ENCODE assay signal across 15 cellular contexts in genomic region chr15:80986487-80986886, GRCh38. TPM values are rescaled to one million over a fixed set of nuclear protein-coding genes. Genes with fewer than 3 reads are reported as not detected.
A peak's percentile ranks its signal among the peaks of the same experiment; 100 is the strongest.
DNase-seq lines count a peak whose midpoint lies in the region; ATAC-seq, FAIRE-seq and TF ChIP-seq lines count a peak whose summit lies in the region.
"Had no signal": no experiment of that assay in that cellular context is flagged by ENCODE, and none has a peak within 500 bp of the region (broad histone marks: within the 10 kb centered on the region; RNA-seq: fewer than 3 reads in every experiment).

No MANE protein-coding gene starts in this region.

- H4K20me1 ChIP-seq in KMS-11 (ENCODE audit: insufficient read depth): 0 out of 2 replicates have a peak, but pooled peaks cover 4% of the 10 kb centered on the region
- no peaks in the 10 kb centered on the region for H4K20me1 ChIP-seq in GM12878 (ENCODE audit: control insufficient read depth, insufficient read depth)
- peaks cover 70% of the 10 kb centered on the region for H4K20me1 ChIP-seq in smooth muscle cell (ENCODE audit: low read depth)

- H3K4me2 ChIP-seq in KMS-11: 0 out of 2 replicates have a peak overlapping the region, but pooled peaks have one; percentile 12
- peak overlapping the region; percentile 66; the same call in 1 of the 2 replicates for H3K4me2 ChIP-seq in GM12878 (ENCODE audit: control insufficient read depth, insufficient read depth)
- peak overlapping the region; percentile 31 for H3K4me2 ChIP-seq in smooth muscle cell

- TF ChIP-seq EP300 in GM12878 (IDR thresholded peaks at IDR 0.05; ENCODE audit: borderline replicate concordance in 1 of 2, control insufficient read depth in 1 of 2, low read depth in 2 of 2, low read length in 2 of 2) (no peak), stomach (IDR thresholded peaks at IDR 0.05) (no peak)

- H3K27ac ChIP-seq in breast epithelium (no peak overlapping the region), KMS-11 (no peak overlapping the region), GM12878 (ENCODE audit: control insufficient read depth, insufficient read depth) (no peak overlapping the region), smooth muscle cell (ENCODE audit: low read depth) (no peak overlapping the region), stomach (no peak overlapping the region), uterus (no peak overlapping the region)

- RAD21 ChIA-PET in GM12878 (lab: Charles Lee; ENCODE audit: unreplicated experiment): interaction anchor here (0.9 to 2.4 kb wide), 2 partner anchors 9 to 280 kb away, joined by 3 to 14 read pairs; no protein-coding TSS in a partner anchor

- H3K36me3 ChIP-seq in breast epithelium (no peaks in the 10 kb centered on the region), KMS-11 (ENCODE audit: insufficient read depth) (no peaks in the 10 kb centered on the region), GM12878 (ENCODE audit: control insufficient read depth in 2 of 2, insufficient read depth in 2 of 2, low read length in 1 of 2) (peaks cover 0 to 7% of the 10 kb centered on the region in 2 experiments; a peak in 2 of 4 replicates), smooth muscle cell (ENCODE audit: low read depth) (no peaks in the 10 kb centered on the region), stomach (peaks cover 4 to 11% (median 6%) of the 10 kb centered on the region in 4 donors), uterus (no peaks in the 10 kb centered on the region)

- H3K27me3 ChIP-seq in breast epithelium (no peaks in the 10 kb centered on the region), KMS-11 (ENCODE audit: insufficient read depth, low read depth) (no peaks in the 10 kb centered on the region), GM12878 (replicated peaks in 1 of 2; ENCODE audit: control insufficient read depth in 2 of 2, insufficient read depth in 2 of 2, low read length in 1 of 2) (no peaks in the 10 kb centered on the region), smooth muscle cell (ENCODE audit: low read depth) (no peaks in the 10 kb centered on the region), stomach (no peaks in the 10 kb centered on the region), uterus (no peaks in the 10 kb centered on the region)

- H2AFZ ChIP-seq in KMS-11 (ENCODE audit: low read depth) (no peak overlapping the region), GM12878 (ENCODE audit: control insufficient read depth, low read depth, low read length) (no peak overlapping the region), smooth muscle cell (ENCODE audit: low read depth) (no peak overlapping the region)

- ATAC-seq in GM12878 (no peak), GM19035 (IDR thresholded peaks at IDR 0.05; ENCODE audit: unreplicated experiment) (no peak)
- ATAC-seq: right cardiac atrium had no signal

- H3K36me3 Mint-ChIP-seq in MCF 10A (ENCODE audit: insufficient read depth, unreplicated experiment): peaks cover 21% of the 10 kb centered on the region

- TF ChIP-seq POLR2A in breast epithelium (IDR thresholded peaks at IDR 0.05): no peak
- no peak for TF ChIP-seq POLR2A in GM12878 (IDR thresholded peaks at IDR 0.05; ENCODE audit: low read depth, low read length)
- TF ChIP-seq POLR2A in stomach (IDR thresholded peaks at IDR 0.05): no peak
- TF ChIP-seq POLR2A in uterus (IDR thresholded peaks at IDR 0.05): no peak

- SMC1A ChIA-PET in GM12878 (lab: Charles Lee; ENCODE audit: uncharacterized antibody, unreplicated experiment): interaction anchor here (0.6 to 3.0 kb wide), 4 partner anchors 16 to 279 kb away, joined by 3 to 11 read pairs (median 4); no protein-coding TSS in a partner anchor

- peak overlapping the region; percentile 39 for H3K27ac Mint-ChIP-seq in MCF 10A (ENCODE audit: low read depth, unreplicated experiment)

- no peak for FAIRE-seq in GM12878 (lab: Jason Lieb, UNC)
- FAIRE-seq: endometrium, GM12891 had no signal

- in situ Hi-C loops in GM12878 (cut with MboI): no loop called here

- H3K4me3 ChIP-seq in breast epithelium (no peak overlapping the region), KMS-11 (IDR thresholded peaks at IDR 0.05; ENCODE audit: insufficient read depth, low read depth, low read length) (no peak overlapping the region), GM12878 (0 out of 2 replicates have a peak overlapping the region, but pooled peaks have one; percentile 21), smooth muscle cell (no peak overlapping the region), stomach (no peak overlapping the region), uterus (no peak overlapping the region)

- intact Hi-C loops in MCF 10A (cut with micrococcal nuclease) (no loop called here), breast epithelium (cut with DNase I; ENCODE audit: low total_unique reads) (no loop called here), GM12878 (cut with micrococcal nuclease; ENCODE audit: unreplicated experiment) (no loop called here), stomach (cut with DNase I; ENCODE audit: low total_unique reads) (no loop called here), uterus (cut with DNase I; ENCODE audit: low total_unique reads) (no loop called here)

- no TSS peak for BruUV-seq in MCF 10A (replicated peaks; lab: Mats Ljungman, UMichigan)
- BruUV-seq in GM12878 (replicated peaks; lab: Mats Ljungman, UMichigan): no TSS peak

- H3F3A ChIP-seq in smooth muscle cell (ENCODE audit: low read depth): peaks cover 14% of the 10 kb centered on the region

- H3K79me2 ChIP-seq in KMS-11 (ENCODE audit: insufficient read depth, low read depth) (peaks cover 65% of the 10 kb centered on the region), GM12878 (ENCODE audit: control insufficient read depth, insufficient read depth, low read length) (peaks cover 65% of the 10 kb centered on the region), smooth muscle cell (ENCODE audit: low read depth) (peaks cover 67% of the 10 kb centered on the region)

- no peak for TF ChIP-seq CTCF in MCF 10A (IDR thresholded peaks at IDR 0.05; ENCODE audit: unreplicated experiment)
- TF ChIP-seq CTCF in breast epithelium (IDR thresholded peaks at IDR 0.05): no peak
- no peak for TF ChIP-seq CTCF in KMS-11 (conservative IDR thresholded peaks at IDR 0.05; ENCODE audit: low read depth, low read length)
- no peak for TF ChIP-seq CTCF in GM12878 (IDR thresholded peaks at IDR 0.05 in 2 of 3, conservative IDR thresholded peaks at IDR 0.05 in 1 of 3; ENCODE audit: control insufficient read depth in 2 of 3, extremely low read depth in 1 of 3, insufficient read depth in 1 of 3, low read depth in 3 of 3, low read length in 3 of 3)
- TF ChIP-seq CTCF in smooth muscle cell (IDR thresholded peaks at IDR 0.05; ENCODE audit: borderline replicate concordance, insufficient read depth, poor library complexity, severe bottlenecking): no peak
- TF ChIP-seq CTCF in stomach (IDR thresholded peaks at IDR 0.05): no peak
- no peak for TF ChIP-seq CTCF in uterus (IDR thresholded peaks at IDR 0.05)

- DNase-seq in MCF 10A (ENCODE audit: unreplicated experiment): no peak
- no peak for DNase-seq in breast epithelium (ENCODE audit: low spot score in 2 of 2)
- DNase-seq in GM12878 (ENCODE audit: low read depth, low spot score): no peak
- no peak for DNase-seq in smooth muscle cell (lab: John Stamatoyannopoulos, UW; ENCODE audit: unreplicated experiment)
- no peak for DNase-seq in stomach
- no peak for DNase-seq in uterus
- DNase-seq: activated T-cell treated with anti-CD3 and anti-CD28 coated beads, Interleukin-2, amount 50 U/mL, for 1 hour; NCI-H187 treated with DMSO at 0.1 percent for 48 hours; occipital lobe; right cardiac atrium; T1000 had no signal

- no peaks in the 10 kb centered on the region for H3K9me3 ChIP-seq in breast epithelium
- no peaks in the 10 kb centered on the region for H3K9me3 ChIP-seq in GM12878 (replicated peaks; ENCODE audit: control insufficient read depth, insufficient read depth, low read length)
- no peaks in the 10 kb centered on the region for H3K9me3 ChIP-seq in smooth muscle cell (replicated peaks; ENCODE audit: low read depth)
- H3K9me3 ChIP-seq in stomach: no peaks in the 10 kb centered on the region
- no peaks in the 10 kb centered on the region for H3K9me3 ChIP-seq in uterus

- TF ChIP-seq RAD21 in GM12878 (IDR thresholded peaks at IDR 0.05; ENCODE audit: insufficient read depth, low read depth, low read length): no peak

- WGBS in GM12878 (ENCODE audit: insufficient coverage, insufficient replicate concordance, low lambda C conversion rate, missing lambda C conversion rate): 100% methylated on average over 1 of the region's 1 CpG
- 77% methylated on average over 1 of the region's 1 CpG for WGBS in smooth muscle cell (ENCODE audit: low lambda C conversion rate)
- 83 to 98% (median 97%) methylated on average over 1 of the region's 1 CpG for WGBS in stomach, 5 donors

- H3K4me3 Mint-ChIP-seq in MCF 10A (ENCODE audit: unreplicated experiment): no peak overlapping the region

- CTCF ChIA-PET in MCF 10A (lab: Yijun Ruan, JAX): interaction anchor here (0.6 to 1.6 kb wide), 6 partner anchors 12 to 1157 kb away, joined by 3 to 9 read pairs (median 3); partner anchors contain the start of gene CEMIP
- CTCF ChIA-PET in GM12878 (lab: Yijun Ruan, JAX): interaction anchor here (0.6 to 4.7 kb wide), 5 partner anchors 12 to 280 kb away, joined by 3 to 27 read pairs (median 4); no protein-coding TSS in a partner anchor

- POLR2A ChIA-PET in MCF 10A (lab: Yijun Ruan, JAX) (interaction anchor here (0.9 kb wide), 1 partner anchor 926 kb away, joined by 3 read pairs; no protein-coding TSS in a partner anchor), GM12878 (lab: Charles Lee) (interaction anchor here (0.6 to 1.7 kb wide), 3 partner anchors 12 to 14 kb away, joined by 3 to 5 read pairs (median 4); partner anchors contain the start of gene TLNRD1)

- H3K27me3 Mint-ChIP-seq in MCF 10A (ENCODE audit: insufficient read depth, unreplicated experiment): no peaks in the 10 kb centered on the region

- H3K4me1 Mint-ChIP-seq in MCF 10A (ENCODE audit: insufficient read depth, unreplicated experiment): peaks cover 48% of the 10 kb centered on the region

- H3K4me1 ChIP-seq in breast epithelium: peaks cover 0 to 5% of the 10 kb centered on the region in 2 donors
- H3K4me1 ChIP-seq in KMS-11 (ENCODE audit: low read depth, poor library complexity, severe bottlenecking): peaks cover 38% of the 10 kb centered on the region
- peaks cover 5% of the 10 kb centered on the region for H3K4me1 ChIP-seq in GM12878 (ENCODE audit: control insufficient read depth, insufficient read depth, low read length)
- H3K4me1 ChIP-seq in smooth muscle cell (ENCODE audit: low read depth): peaks cover 28% of the 10 kb centered on the region
- H3K4me1 ChIP-seq in stomach: peaks cover 25 to 67% (median 47%) of the 10 kb centered on the region in 4 donors
- peaks cover 7 to 11% of the 10 kb centered on the region in 2 donors for H3K4me1 ChIP-seq in uterus

- no peaks in the 10 kb centered on the region for H3K9me3 Mint-ChIP-seq in MCF 10A (ENCODE audit: unreplicated experiment)

- H3K9ac ChIP-seq in KMS-11 (no peak overlapping the region), GM12878 (ENCODE audit: control insufficient read depth, insufficient read depth, low read length) (no peak overlapping the region), smooth muscle cell (ENCODE audit: low read depth) (no peak overlapping the region)

RNA-seq across cellular contexts. Expression of gene MESD, which starts 3.1 kb away (rescaled TPM):
- 29.7 and 30.2 TPM in 2 replicates for total RNA-seq in MCF 10A (2022)
- 10 to 100 TPM; 17.1 to 32.9 (median 27.2) TPM for total RNA-seq in breast epithelium
- total RNA-seq in GM12878 (2013; cell fraction: nucleolus; rRNA removed): 34.4 and 36.8 TPM in 2 replicates
- 21.8 and 22.7 TPM in 2 replicates for total RNA-seq in GM12878 (2014; rRNA removed)
- total RNA-seq in GM12878 (2014; rRNA removed; fragmentation: Illumina TruSeq; extraction: Trizol): 25.2 and 27.5 TPM in 2 replicates
- 19.2 and 24.1 TPM in 2 replicates for total RNA-seq in GM12878 (2021)
- polyA plus RNA-seq in GM12878 (2011; ENCODE audit: low read depth): 10.7 TPM
- polyA plus RNA-seq in GM12878 (2011; rRNA removed): 11.2 and 15.4 TPM in 2 replicates
- 8.8 and 9.4 TPM in 2 replicates for polyA plus RNA-seq in GM12878 (2011; cell fraction: cytosol; rRNA removed)
- polyA plus RNA-seq in GM12878 (2011; cell fraction: nucleus; rRNA removed): 9.4 and 11.4 TPM in 2 replicates
- polyA plus RNA-seq in GM12878 (2012): 14.4 and 14.7 TPM in 2 replicates
- polyA plus RNA-seq in GM12878 (2014; fragmentation: Illumina TruSeq; extraction: Trizol): 24.7 and 25.7 TPM in 2 replicates
- 10 to 100 TPM; 10.2 to 16.7 TPM for polyA plus RNA-seq in GM12878 (2014; fragmentation: Nextera tagmentation; extraction: Ambion mirVana)
- 16.5 and 16.7 TPM in 2 replicates for polyA plus RNA-seq in GM12878 (2014; rRNA removed)
- 10 to 100 TPM; 39.0 to 39.8 TPM for polyA plus RNA-seq in GM12878 (2016; fragmentation: Nextera tagmentation; extraction: Ambion mirVana)
- 8.0 and 9.7 TPM in 2 replicates for polyA minus RNA-seq in GM12878 (2011; rRNA and poly(A)+ RNA removed)
- 3.6 and 5.9 TPM in 2 replicates for polyA minus RNA-seq in GM12878 (2011; cell fraction: cytosol; rRNA and poly(A)+ RNA removed)
- 7.3 and 9.2 TPM in 2 replicates for polyA minus RNA-seq in GM12878 (2011; cell fraction: nucleus; rRNA and poly(A)+ RNA removed)
- 20.1 and 25.6 TPM in 2 replicates for total RNA-seq in smooth muscle cell
- 41.4 and 57.4 TPM in 2 replicates for polyA plus RNA-seq in smooth muscle cell
- 10 to 100 TPM; 11.2 to 34.8 (median 24.2) TPM for total RNA-seq in stomach
- 1 to 10 TPM; 5.5 to 10.0 (median 9.2) TPM for polyA plus RNA-seq in stomach
- 10 to 100 TPM; 23.6 to 48.7 (median 27.7) TPM for total RNA-seq in uterus

RNA-seq across cellular contexts. Expression of gene TLNRD1, which starts 14.2 kb away (rescaled TPM):
- 17.1 and 18.3 TPM in 2 replicates for total RNA-seq in MCF 10A (2022)
- total RNA-seq in breast epithelium: 10 to 100 TPM; 15.1 to 21.6 (median 16.8) TPM
- 14.0 and 16.6 TPM in 2 replicates for total RNA-seq in GM12878 (2013; cell fraction: nucleolus; rRNA removed)
- 19.9 and 25.5 TPM in 2 replicates for total RNA-seq in GM12878 (2014; rRNA removed)
- 6.0 and 6.5 TPM in 2 replicates for total RNA-seq in GM12878 (2014; rRNA removed; fragmentation: Illumina TruSeq; extraction: Trizol)
- total RNA-seq in GM12878 (2021): 40.5 and 44.8 TPM in 2 replicates
- polyA plus RNA-seq in GM12878 (2011; ENCODE audit: low read depth): 2.6 TPM
- polyA plus RNA-seq in GM12878 (2011; rRNA removed): 8.4 and 11.6 TPM in 2 replicates
- 13.2 and 24.3 TPM in 2 replicates for polyA plus RNA-seq in GM12878 (2011; cell fraction: cytosol; rRNA removed)
- polyA plus RNA-seq in GM12878 (2011; cell fraction: nucleus; rRNA removed): 13.6 and 19.0 TPM in 2 replicates
- 8.4 and 9.0 TPM in 2 replicates for polyA plus RNA-seq in GM12878 (2012)
- polyA plus RNA-seq in GM12878 (2014; fragmentation: Illumina TruSeq; extraction: Trizol): 4.8 and 6.6 TPM in 2 replicates
- polyA plus RNA-seq in GM12878 (2014; fragmentation: Nextera tagmentation; extraction: Ambion mirVana): 1 to 10 TPM; 2.5 to 5.7 TPM
- polyA plus RNA-seq in GM12878 (2014; rRNA removed): 26.7 and 31.5 TPM in 2 replicates
- 10 to 100 TPM in 1 of 2 experiments, 1 to 10 TPM in 1; 5.4 to 12.5 TPM for polyA plus RNA-seq in GM12878 (2016; fragmentation: Nextera tagmentation; extraction: Ambion mirVana)
- 4.8 and 6.6 TPM in 2 replicates for polyA minus RNA-seq in GM12878 (2011; rRNA and poly(A)+ RNA removed)
- 12.8 and 13.8 TPM in 2 replicates for polyA minus RNA-seq in GM12878 (2011; cell fraction: cytosol; rRNA and poly(A)+ RNA removed)
- 16.1 and 29.3 TPM in 2 replicates for polyA minus RNA-seq in GM12878 (2011; cell fraction: nucleus; rRNA and poly(A)+ RNA removed)
- 10.7 and 11.3 TPM in 2 replicates for total RNA-seq in smooth muscle cell
- 11.9 and 14.1 TPM in 2 replicates for polyA plus RNA-seq in smooth muscle cell
- total RNA-seq in stomach: 10 to 100 TPM in 4 of 5 donors, 1 to 10 TPM in 1; 1.8 to 88.3 (median 21.0) TPM
- polyA plus RNA-seq in stomach: 1 to 10 TPM; 5.7 to 8.4 (median 6.9) TPM
- total RNA-seq in uterus: 10 to 100 TPM; 10.1 to 22.4 (median 17.8) TPM

Comparison
In these comparisons a context has a peak if more than half of its experiments do, and no peak if none do; other contexts are left out.
1. H3K4me2 ChIP-seq: peak in every context shown above with its lines; median percentile 66 in GM12878; 31 in smooth muscle cell; 12 in KMS-11.